In genomic region chr15:86328658-86329057, GRCh38 we compare ENCODE assay signal across 17 cellular contexts.
DNase-seq lines count a peak whose midpoint lies in the region; ATAC-seq, FAIRE-seq and TF ChIP-seq lines count a peak whose summit lies in the region.
"Had no signal": no experiment of that assay in that cellular context is flagged by ENCODE, and none has a peak within 500 bp of the region (broad histone marks: within the 10 kb centered on the region; RNA-seq: fewer than 3 reads in every experiment).

No MANE protein-coding gene starts in this region.

- peaks cover 12% of the 10 kb centered on the region; the same call in 2 of the 3 replicates for H3K9me3 ChIP-seq in A549

- TF ChIP-seq EP300 in A549 (IDR thresholded peaks at IDR 0.05) (no peak), Ishikawa (IDR thresholded peaks at IDR 0.05; ENCODE audit: borderline replicate concordance) (no peak)

- CTCF ChIA-PET in A549 (lab: Yijun Ruan, JAX) = no interaction called here

- no peak overlapping the region for H3K27ac Mint-ChIP-seq in nephron progenitor cell
- H3K27ac Mint-ChIP-seq: CD4-positive, CD25-positive, alpha-beta regulatory T cell; H9 had no signal

- 0% methylated on average over 2 of the region's 2 CpGs for WGBS in A549 (ENCODE audit: missing lambda C conversion rate)

- H3K4me2 ChIP-seq in A549 = no peak overlapping the region
- H3K4me2 ChIP-seq: BLaER1 treated with 17β-estradiol and CSF1 and Interleukin-3, amounts not matched to agents 10 nM and 100 nM had no signal

- no peaks in the 10 kb centered on the region for H3K36me3 Mint-ChIP-seq in nephron progenitor cell (ENCODE audit: low read depth)
- H3K36me3 Mint-ChIP-seq: CD4-positive, CD25-positive, alpha-beta regulatory T cell had no signal

- H3K4me1 Mint-ChIP-seq in nephron progenitor cell = no peaks in the 10 kb centered on the region
- H3K4me1 Mint-ChIP-seq: CD4-positive, CD25-positive, alpha-beta regulatory T cell had no signal

- no peak for TF ChIP-seq POLR2A in A549 (IDR thresholded peaks at IDR 0.05; ENCODE audit: low read length)

- no peak for ATAC-seq in A549
- ATAC-seq in GM18873 (IDR thresholded peaks at IDR 0.05; ENCODE audit: low FRiP score, unreplicated experiment) = no peak
- ATAC-seq: HepG2 had no signal

- TF ChIP-seq RAD21 in A549 (conservative IDR thresholded peaks at IDR 0.05 in 1 of 2, IDR thresholded peaks at IDR 0.05 in 1 of 2) = no peak
- TF ChIP-seq RAD21 in Ishikawa (IDR thresholded peaks at IDR 0.05; ENCODE audit: low read depth) = no peak

- H3K4me1 ChIP-seq in A549 = no peaks in the 10 kb centered on the region

- no peak overlapping the region for H3K27ac ChIP-seq in A549
- H3K27ac ChIP-seq: BLaER1 treated with 17β-estradiol and CSF1 and Interleukin-3, amounts not matched to agents 10 nM and 100 nM had no signal

- no peak overlapping the region for H3K4me3 Mint-ChIP-seq in nephron progenitor cell
- H3K4me3 Mint-ChIP-seq: CD4-positive, CD25-positive, alpha-beta regulatory T cell; H9 had no signal

- DNase-seq in A549 (ENCODE audit: low read depth in 1 of 2, low spot score in 1 of 2) (no peak), astrocyte of the hippocampus (ENCODE audit: low read depth, low spot score) (peak; percentile 2), nephron progenitor cell (peak; percentile 3), ecto neural progenitor cell (ENCODE audit: low spot score) (no peak)
- DNase-seq in stimulated activated naive CD4-positive, alpha-beta T cell treated with Interleukin-2 at 50 U/mL for 16 hours (lab: John Stamatoyannopoulos, UW) = no peak
- DNase-seq: 8988T; ACHN; CD4-positive, CD25-positive, alpha-beta regulatory T cell; DMS53; GOT3; H9 had no signal

- FAIRE-seq in A549 (lab: Jason Lieb, UNC) = no peak
- FAIRE-seq: GM18507, HepG2, HTR-8/SVneo had no signal

- peaks cover 10% of the 10 kb centered on the region for H3K27me3 Mint-ChIP-seq in nephron progenitor cell (ENCODE audit: low read depth, poor library complexity)

- peaks cover 33% of the 10 kb centered on the region for H3K9me3 Mint-ChIP-seq in nephron progenitor cell

- no peak overlapping the region for H3K4me3 ChIP-seq in A549
- H3K4me3 ChIP-seq: BLaER1 treated with 17β-estradiol and CSF1 and Interleukin-3, amounts not matched to agents 10 nM and 100 nM had no signal

- POLR2A ChIA-PET in A549 (lab: Yijun Ruan, JAX) = no interaction called here

- TF ChIP-seq CTCF in A549 (IDR thresholded peaks at IDR 0.05) (no peak), nephron progenitor cell (IDR thresholded peaks at IDR 0.05) (no peak)

TF ChIP-seq in A549, 52 proteins besides CTCF, POLR2A, EP300 and RAD21:
- peak; percentile 39; the same call in 1 of the 2 replicates for TF ChIP-seq REST (IDR thresholded peaks at IDR 0.05)
- no peak for TF ChIP-seq USF2 (IDR thresholded peaks at IDR 0.05)

TF ChIP-seq in Ishikawa, 13 proteins besides CTCF, POLR2A, EP300 and RAD21:
- TF ChIP-seq REST (IDR thresholded peaks at IDR 0.05; ENCODE audit: low read depth) (peak; percentile 66), TEAD4 (IDR thresholded peaks at IDR 0.05) (no peak), ZBTB7A (IDR thresholded peaks at IDR 0.05; ENCODE audit: low read depth) (no peak)

Comparison
In these comparisons a context has a peak if more than half of its experiments do, and no peak if none do; other contexts are left out.
1. DNase-seq: peak in astrocyte of the hippocampus (single experiment) and nephron progenitor cell (single experiment); none in A549 (0 of 2), stimulated activated naive CD4-positive, alpha-beta T cell treated with Interleukin-2 at 50 U/mL for 16 hours (single experiment) and ecto neural progenitor cell (single experiment).